22 cellular contexts compared by ENCODE assay signal in the genomic region with DNA sequence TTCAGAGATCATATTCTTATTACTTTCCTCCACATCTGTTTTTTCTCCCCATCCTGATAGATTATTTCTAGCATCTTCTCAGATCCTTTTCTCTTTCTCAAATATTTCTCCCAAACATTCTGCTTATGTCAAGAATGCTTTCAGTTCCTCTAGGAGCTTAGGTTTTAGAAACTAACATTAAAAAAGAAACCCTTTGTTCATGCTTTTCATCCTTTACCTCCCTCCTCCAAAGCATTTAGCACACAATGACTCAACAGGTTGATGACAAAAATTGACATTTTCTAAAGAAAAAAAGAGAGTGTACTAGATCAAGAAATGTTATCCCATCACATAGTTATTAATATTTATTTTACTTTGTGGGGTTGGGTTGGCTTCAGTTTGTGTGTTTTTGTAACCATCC. TPM values are rescaled to one million over a fixed set of nuclear protein-coding genes. Genes with fewer than 3 reads are reported as not detected.
DNase-seq lines count a peak whose midpoint lies in the region; ATAC-seq, FAIRE-seq and TF ChIP-seq lines count a peak whose summit lies in the region.
"Had no signal": no experiment of that assay in that cellular context is flagged by ENCODE, and none has a peak within 500 bp of the region (broad histone marks: within the 10 kb centered on the region; RNA-seq: fewer than 3 reads in every experiment).

No MANE protein-coding gene starts in this region.

- no peaks in the 10 kb centered on the region for H3K36me3 ChIP-seq in GM06990 (ENCODE audit: control insufficient read depth, insufficient read depth, low read length)
- no peaks in the 10 kb centered on the region for H3K36me3 ChIP-seq in small intestine (ENCODE audit: control insufficient read depth in 2 of 2, insufficient read depth in 2 of 2, low read length in 2 of 2)
- H3K36me3 ChIP-seq: MG63, SJCRH30 had no signal

- POLR2A ChIA-PET in HEK293T (lab: Yijun Ruan, JAX) = no interaction called here

- no peak for FAIRE-seq in small intestine (lab: Jason Lieb, UNC)

- H3K27ac ChIP-seq in small intestine (ENCODE audit: low read depth in 1 of 2, low read length in 1 of 2) = no peak overlapping the region
- H3K27ac ChIP-seq: SJCRH30 had no signal

- CTCF ChIA-PET in HEK293T (lab: Yijun Ruan, JAX) = no interaction called here

- H3K27me3 ChIP-seq in GM06990 (replicated peaks; ENCODE audit: control insufficient read depth, insufficient read depth, low read length) = no peaks in the 10 kb centered on the region; the same call in 1 of the 2 replicates
- no peaks in the 10 kb centered on the region for H3K27me3 ChIP-seq in small intestine (ENCODE audit: control insufficient read depth in 2 of 2, insufficient read depth in 2 of 2, low read length in 2 of 2)
- H3K27me3 ChIP-seq: MG63, SJCRH30 had no signal

- DNase-seq in GM06990 (ENCODE audit: extremely low read depth, insufficient read length) (peak; percentile 8), small intestine (no peak), activated T-cell treated with anti-CD3 and anti-CD28 coated beads for 4 hours (no peak), foreskin fibroblast (no peak), HEK293T (ENCODE audit: extremely low spot score) (no peak)
- DNase-seq: 8988T, DMS 273 treated with DMSO at 0.1 percent for 48 hours, DND-41, H9, Kasumi-1, MG63, NCI-H1048, NCI-H1436, NCI-H1930, NCI-H345, NCI-H524 treated with DMSO at 0.1 percent for 48 hours, SJCRH30 had no signal

- ATAC-seq in GM18502 (IDR thresholded peaks at IDR 0.05; ENCODE audit: poor library complexity, unreplicated experiment) = peak; percentile 70
- ATAC-seq in GM21360 (IDR thresholded peaks at IDR 0.05; ENCODE audit: unreplicated experiment) = peak; percentile 95
- ATAC-seq in HG03342 (IDR thresholded peaks at IDR 0.05; ENCODE audit: unreplicated experiment) = peak; percentile 68

- H3K4me3 ChIP-seq in GM06990 (replicated peaks; ENCODE audit: low read depth, low read length) (no peak overlapping the region), small intestine (ENCODE audit: low read depth in 1 of 2, low read length in 2 of 2) (no peak overlapping the region), foreskin fibroblast (ENCODE audit: low read depth in 1 of 2, low read length in 2 of 2) (no peak overlapping the region)
- H3K4me3 ChIP-seq: MG63, SJCRH30 had no signal

- H3K4me1 ChIP-seq in small intestine (ENCODE audit: control insufficient read depth in 2 of 2, insufficient read depth in 1 of 2, low read depth in 1 of 2, low read length in 1 of 2) = no peaks in the 10 kb centered on the region
- H3K4me1 ChIP-seq: SJCRH30 had no signal

- TF ChIP-seq CTCF in GM06990 (IDR thresholded peaks at IDR 0.05; ENCODE audit: insufficient read depth, low read length, poor library complexity, severe bottlenecking) = no peak
- no peak for TF ChIP-seq CTCF in foreskin fibroblast (IDR thresholded peaks at IDR 0.05; ENCODE audit: low read depth, low read length)

- no peaks in the 10 kb centered on the region for H3K9me3 ChIP-seq in small intestine (ENCODE audit: control insufficient read depth, low read depth)
- H3K9me3 ChIP-seq: MG63, SJCRH30 had no signal

TF ChIP-seq in HEK293T, 16 proteins besides CTCF, POLR2A, EP300 and RAD21:
- TF ChIP-seq HDGF (IDR thresholded peaks at IDR 0.05; ENCODE audit: borderline replicate concordance) = no peak
- no peak for TF ChIP-seq NFRKB (IDR thresholded peaks at IDR 0.05)
- no peak for TF ChIP-seq SUZ12 (IDR thresholded peaks at IDR 0.05)
- TF ChIP-seq FOXK2 (IDR thresholded peaks at IDR 0.05) = no peak
- TF ChIP-seq BHLHE40 (IDR thresholded peaks at IDR 0.05; ENCODE audit: borderline replicate concordance) = no peak
- TF ChIP-seq CTBP1 (IDR thresholded peaks at IDR 0.05; ENCODE audit: borderline replicate concordance) = no peak
- TF ChIP-seq ARNT (IDR thresholded peaks at IDR 0.05) = no peak
- TF ChIP-seq LEF1 (IDR thresholded peaks at IDR 0.05; ENCODE audit: borderline replicate concordance) = no peak
- no peak for TF ChIP-seq ELF4 (IDR thresholded peaks at IDR 0.05)
- no peak for TF ChIP-seq FOXA1 (IDR thresholded peaks at IDR 0.05)
- TF ChIP-seq TARDBP (IDR thresholded peaks at IDR 0.05) = no peak
- no peak for TF ChIP-seq L3MBTL2 (conservative IDR thresholded peaks at IDR 0.05)

RNA-seq across cellular contexts. Expression of gene ALB, which starts 16.5 kb away (rescaled TPM):
- under 1 TPM in 1 of 3 donors, not detected in 2; 0.84 TPM for polyA plus RNA-seq in small intestine
- polyA plus RNA-seq: AG04450, CD14-positive monocyte had no signal

RNA-seq across cellular contexts. Expression of gene AFP, which starts 48.5 kb away (rescaled TPM):
- polyA plus RNA-seq in small intestine = under 1 TPM in 1 of 3 donors, not detected in 2; 0.16 TPM
- polyA plus RNA-seq: CD14-positive monocyte had no signal
